10 cellular contexts compared by ENCODE assay signal in genomic region chr15:28132524-28133275, GRCh38. TPM values are rescaled to one million over a fixed set of nuclear protein-coding genes. Genes with fewer than 3 reads are reported as not detected.
DNase-seq lines count a peak whose midpoint lies in the region; ATAC-seq and TF ChIP-seq lines count a peak whose summit lies in the region.
"Had no signal": no experiment of that assay in that cellular context is flagged by ENCODE, and none has a peak within 500 bp of the region (broad histone marks: within the 10 kb centered on the region; RNA-seq: fewer than 3 reads in every experiment).

No MANE protein-coding gene starts in this region.

- DNase-seq in right atrium auricular region (ENCODE audit: low spot score) = peak; percentile 55
- no peak for DNase-seq in heart right ventricle
- no peak for DNase-seq in ascending aorta (ENCODE audit: low spot score in 2 of 2)
- DNase-seq in glomerular visceral epithelial cell (ENCODE audit: extremely low spot score) = peak; percentile 34
- DNase-seq in stimulated activated CD4-positive, alpha-beta T cell treated with anti-CD3 and anti-CD28 coated beads, Interleukin-12 subunit alpha, Interleukin-12 subunit beta, amount 100 ng/mL, for 4 hours = no peak
- no peak for DNase-seq in retina
- DNase-seq in GM13976 (ENCODE audit: low spot score) = no peak
- DNase-seq: cortex of kidney, gastrocnemius medialis had no signal

- H3K4me3 ChIP-seq in right atrium auricular region = no peak overlapping the region
- no peak overlapping the region for H3K4me3 ChIP-seq in heart right ventricle
- no peak overlapping the region for H3K4me3 ChIP-seq in ascending aorta
- H3K4me3 ChIP-seq: gastrocnemius medialis had no signal

- H3K9me3 ChIP-seq in right atrium auricular region = no peaks in the 10 kb centered on the region
- no peaks in the 10 kb centered on the region for H3K9me3 ChIP-seq in heart right ventricle
- H3K9me3 ChIP-seq in ascending aorta = no peaks in the 10 kb centered on the region
- H3K9me3 ChIP-seq: gastrocnemius medialis had no signal

- ATAC-seq in heart right ventricle (no peak), GM18502 (IDR thresholded peaks at IDR 0.05; ENCODE audit: poor library complexity, unreplicated experiment) (no peak)
- ATAC-seq: gastrocnemius medialis had no signal

- in situ Hi-C loops in GM13976 (cut with MboI; ENCODE audit: low sequenced_read_pairs, unreplicated experiment) = no loop called here

- intact Hi-C loops in heart right ventricle (cut with DNase I) = no loop called here
- intact Hi-C loops in ascending aorta (cut with DNase I) = no loop called here

- TF ChIP-seq CTCF in right atrium auricular region (IDR thresholded peaks at IDR 0.05) = no peak
- no peak for TF ChIP-seq CTCF in heart right ventricle (IDR thresholded peaks at IDR 0.05)
- no peak for TF ChIP-seq CTCF in ascending aorta (IDR thresholded peaks at IDR 0.05)
- no peak for TF ChIP-seq CTCF in GM13976 (IDR thresholded peaks at IDR 0.05; ENCODE audit: borderline replicate concordance, control extremely low read depth, extremely low read depth, insufficient read depth, missing control alignments)

- no peaks in the 10 kb centered on the region for H3K27me3 ChIP-seq in right atrium auricular region
- no peaks in the 10 kb centered on the region for H3K27me3 ChIP-seq in heart right ventricle
- H3K27me3 ChIP-seq in ascending aorta = no peaks in the 10 kb centered on the region
- H3K27me3 ChIP-seq: gastrocnemius medialis had no signal

- H3K4me1 ChIP-seq in right atrium auricular region (peaks cover 0 to 7% of the 10 kb centered on the region in 2 donors), heart right ventricle (peaks cover 0 to 15% (median 7%) of the 10 kb centered on the region in 9 donors), ascending aorta (peaks cover 0 to 13% of the 10 kb centered on the region in 2 donors)
- H3K4me1 ChIP-seq: gastrocnemius medialis had no signal

- H3K36me3 ChIP-seq in right atrium auricular region (peaks cover 56% of the 10 kb centered on the region), heart right ventricle (peaks cover 0 to 85% (median 21%) of the 10 kb centered on the region in 9 donors), ascending aorta (peaks cover 30 to 34% of the 10 kb centered on the region in 2 donors)

- no peak overlapping the region for H3K27ac ChIP-seq in right atrium auricular region
- no peak overlapping the region for H3K27ac ChIP-seq in heart right ventricle
- H3K27ac ChIP-seq in ascending aorta = peak overlapping the region; percentile 54 to 76
- H3K27ac ChIP-seq: gastrocnemius medialis had no signal

- 82 to 85% methylated on average over 21 of the region's 21 CpGs for WGBS in heart right ventricle, 2 donors

RNA-seq across cellular contexts. Expression of gene OCA2, which starts 33.6 kb away (rescaled TPM):
- under 1 TPM in 1 of 2 donors, not detected in 1; 0.31 TPM for total RNA-seq in right atrium auricular region
- total RNA-seq in heart right ventricle = under 1 TPM in 4 of 10 donors, not detected in 6; 0.17 to 0.32 (median 0.20) TPM
- under 1 TPM; 0.04 to 0.15 TPM for polyA plus RNA-seq in heart right ventricle
- total RNA-seq in ascending aorta = 1.2 TPM

Comparison
In these comparisons a context has a peak if more than half of its experiments do, and no peak if none do; other contexts are left out.
1. DNase-seq: peak in right atrium auricular region (single experiment) and glomerular visceral epithelial cell (single experiment); none in heart right ventricle (0 of 2), ascending aorta (0 of 2), stimulated activated CD4-positive, alpha-beta T cell treated with anti-CD3 and anti-CD28 coated beads, Interleukin-12 subunit alpha, Interleukin-12 subunit beta, amount 100 ng/mL, for 4 hours (single experiment), retina (single experiment) and GM13976 (single experiment).
2. H3K27ac ChIP-seq: peak in ascending aorta (2 of 2); none in right atrium auricular region (0 of 2) and heart right ventricle (0 of 10).